Comparison of ENCODE assay signal across 12 cellular contexts in the genomic region with DNA sequence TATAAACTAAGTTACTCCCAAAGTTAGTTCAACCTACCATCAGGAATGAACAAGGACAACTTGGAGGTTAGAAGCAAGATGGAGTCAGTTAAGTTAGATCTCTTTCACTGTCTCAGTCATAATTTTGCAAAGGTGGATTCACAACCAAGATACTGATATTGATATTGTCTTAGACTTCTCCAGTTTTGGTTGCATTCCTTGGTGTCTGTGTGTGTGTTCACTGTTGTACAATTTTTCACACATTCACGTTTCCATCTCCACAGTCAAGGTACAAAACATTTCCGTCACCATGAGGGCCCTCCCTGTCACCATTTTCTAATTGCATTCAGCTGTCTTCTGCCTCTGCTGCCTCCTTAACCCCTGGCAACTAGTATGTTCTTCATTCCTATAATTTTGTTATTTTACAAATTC. TPM values are rescaled to one million over a fixed set of nuclear protein-coding genes. Genes with fewer than 3 reads are reported as not detected.
"Had no signal": no experiment of that assay in that cellular context is flagged by ENCODE, and none has a peak within 500 bp of the region (broad histone marks: within the 10 kb centered on the region; RNA-seq: fewer than 3 reads in every experiment).

No MANE protein-coding gene starts in this region.

- H3K36me3 ChIP-seq: ovary, SJCRH30 had no signal

- ATAC-seq: activated naive CD8-positive, alpha-beta T cell treated with anti-CD3 and anti-CD28 coated beads, Interleukin-2, amount 50 U/mL, for 24 hours; effector memory CD8-positive, alpha-beta T cell had no signal

- H3K4me1 ChIP-seq: SJCRH30 had no signal

- H3K27ac Mint-ChIP-seq: activated CD4-positive, alpha-beta memory T cell treated with anti-CD3 and anti-CD28 coated beads for 36 hours; activated naive CD8-positive, alpha-beta T cell treated with anti-CD3 and anti-CD28 coated beads, Interleukin-2, amount 50 U/mL, for 24 hours; activated T-cell treated with anti-CD3 and anti-CD28 coated beads, Interleukin-2, amount 50 U/mL, for 72 hours; effector memory CD8-positive, alpha-beta T cell; nephron progenitor cell; type B pancreatic cell had no signal

- H3K4me3 Mint-ChIP-seq: activated CD4-positive, alpha-beta memory T cell treated with anti-CD3 and anti-CD28 coated beads for 36 hours; activated naive CD8-positive, alpha-beta T cell treated with anti-CD3 and anti-CD28 coated beads, Interleukin-2, amount 50 U/mL, for 24 hours; activated T-cell treated with anti-CD3 and anti-CD28 coated beads, Interleukin-2, amount 50 U/mL, for 72 hours; central memory CD8-positive, alpha-beta T cell; effector memory CD8-positive, alpha-beta T cell; nephron progenitor cell; type B pancreatic cell had no signal

- H3K9me3 ChIP-seq: ovary, SJCRH30 had no signal

- H3K4me1 Mint-ChIP-seq: activated naive CD8-positive, alpha-beta T cell treated with anti-CD3 and anti-CD28 coated beads, Interleukin-2, amount 50 U/mL, for 24 hours; central memory CD8-positive, alpha-beta T cell; nephron progenitor cell had no signal

- H3K4me3 ChIP-seq: ovary, SJCRH30 had no signal

- H3K27me3 ChIP-seq: ovary, SJCRH30 had no signal

- H3K9me3 Mint-ChIP-seq: activated CD4-positive, alpha-beta memory T cell treated with anti-CD3 and anti-CD28 coated beads for 36 hours; activated naive CD8-positive, alpha-beta T cell treated with anti-CD3 and anti-CD28 coated beads, Interleukin-2, amount 50 U/mL, for 24 hours; central memory CD8-positive, alpha-beta T cell; effector memory CD8-positive, alpha-beta T cell had no signal

- DNase-seq: activated CD4-positive, CD25-positive, alpha-beta regulatory T cell treated with anti-CD3 and anti-CD28 coated beads, Interleukin-2, amount 50 U/mL, for 72 hours; activated naive CD4-positive, alpha-beta T cell; activated naive CD8-positive, alpha-beta T cell treated with anti-CD3 and anti-CD28 coated beads, Interleukin-2, amount 50 U/mL, for 24 hours; activated T-cell treated with anti-CD3 and anti-CD28 coated beads, Interleukin-2, amount 50 U/mL, for 72 hours; effector memory CD8-positive, alpha-beta T cell; nephron progenitor cell; ovary; SJCRH30; small intestine had no signal

- H3K36me3 Mint-ChIP-seq: type B pancreatic cell had no signal

- H3K27ac ChIP-seq: SJCRH30 had no signal

- H3K27me3 Mint-ChIP-seq: activated CD4-positive, alpha-beta memory T cell treated with anti-CD3 and anti-CD28 coated beads for 36 hours; type B pancreatic cell had no signal

RNA-seq across cellular contexts. Expression of gene AKR1E2, which starts 41.1 kb away (rescaled TPM):
- total RNA-seq: SJCRH30 had no signal
